ENCODE assay signal across 19 cellular contexts in genomic region chr9:7006417-7006816, GRCh38.
"Had no signal": no experiment of that assay in that cellular context is flagged by ENCODE, and none has a peak within 500 bp of the region (broad histone marks: within the 10 kb centered on the region; RNA-seq: fewer than 3 reads in every experiment).

No MANE protein-coding gene starts in this region.

- DNase-seq: effector memory CD8-positive, alpha-beta T cell; esophagus squamous epithelium; foreskin fibroblast; kidney; left cardiac atrium; left ventricle myocardium inferior; lower lobe of right lung; mesendoderm; naive thymus-derived CD4-positive, alpha-beta T cell; posterior cingulate gyrus; sigmoid colon; stimulated activated CD4-positive, alpha-beta T cell treated with anti-CD3 and anti-CD28 coated beads, Interleukin-2, amount 100 ng/mL, for 24 hours; stimulated activated naive CD4-positive, alpha-beta T cell treated with Interleukin-2 at 50 U/mL for 16 hours; upper lobe of right lung had no signal

- H3K27ac Mint-ChIP-seq: dendritic cell treated with granulocyte-macrophage colony-stimulating factor and Interleukin-4, amounts not matched to agents 40 ng/mL and 50 ng/mL, for 4 days had no signal

- H3K9me3 ChIP-seq: esophagus squamous epithelium, lower lobe of right lung, neutrophil, sigmoid colon, tibial nerve, upper lobe of right lung, vagina had no signal

- ATAC-seq: effector memory CD8-positive, alpha-beta T cell; left cardiac atrium; lower lobe of right lung; naive thymus-derived CD4-positive, alpha-beta T cell; upper lobe of right lung had no signal

- H3K27ac ChIP-seq: esophagus squamous epithelium, left ventricle myocardium inferior, lower lobe of right lung, neutrophil, sigmoid colon, skin epidermis, tibial nerve, upper lobe of right lung, vagina had no signal

- H3K9me3 Mint-ChIP-seq: dendritic cell treated with granulocyte-macrophage colony-stimulating factor and Interleukin-4, amounts not matched to agents 40 ng/mL and 50 ng/mL, for 4 days had no signal

- H3K4me3 ChIP-seq: esophagus squamous epithelium, left ventricle myocardium inferior, lower lobe of right lung, sigmoid colon, skin epidermis, tibial nerve, upper lobe of right lung, vagina had no signal

- H3K27me3 ChIP-seq: esophagus squamous epithelium, neutrophil, sigmoid colon, tibial nerve, upper lobe of right lung, vagina had no signal

- H3K4me1 ChIP-seq: esophagus squamous epithelium, left ventricle myocardium inferior, lower lobe of right lung, sigmoid colon, tibial nerve, upper lobe of right lung, vagina had no signal

- H3K27me3 Mint-ChIP-seq: dendritic cell treated with granulocyte-macrophage colony-stimulating factor and Interleukin-4, amounts not matched to agents 40 ng/mL and 50 ng/mL, for 4 days; effector memory CD8-positive, alpha-beta T cell; naive thymus-derived CD4-positive, alpha-beta T cell had no signal

- H3K4me3 Mint-ChIP-seq: dendritic cell treated with granulocyte-macrophage colony-stimulating factor and Interleukin-4, amounts not matched to agents 40 ng/mL and 50 ng/mL, for 4 days; effector memory CD8-positive, alpha-beta T cell; naive thymus-derived CD4-positive, alpha-beta T cell had no signal
